In genomic region chr17:7634384-7634783, GRCh38 we compare ENCODE assay signal across 8 cellular contexts. TPM values are rescaled to one million over a fixed set of nuclear protein-coding genes. Genes with fewer than 3 reads are reported as not detected.
A peak's percentile ranks its signal among the peaks of the same experiment; 100 is the strongest.
DNase-seq lines count a peak whose midpoint lies in the region; ATAC-seq, FAIRE-seq and TF ChIP-seq lines count a peak whose summit lies in the region.

No MANE protein-coding gene starts in this region.

- no peaks in the 10 kb centered on the region for H3K4me1 Mint-ChIP-seq in activated CD4-positive, alpha-beta memory T cell treated with anti-CD3 and anti-CD28 coated beads for 36 hours (ENCODE audit: low read depth)

- peaks cover 7 to 9% of the 10 kb centered on the region in 2 donors for H3K4me1 ChIP-seq in kidney (ENCODE audit: control insufficient read depth in 1 of 2, insufficient read depth in 1 of 2, low read depth in 1 of 2, low read length in 2 of 2)

- H3K9ac ChIP-seq in kidney (ENCODE audit: low read length in 2 of 2) = no peak overlapping the region

- H3K27me3 Mint-ChIP-seq in activated CD4-positive, alpha-beta memory T cell treated with anti-CD3 and anti-CD28 coated beads for 36 hours = no peaks in the 10 kb centered on the region

- ATAC-seq in HG03521 (IDR thresholded peaks at IDR 0.05; ENCODE audit: unreplicated experiment) (no peak), HG03457 (IDR thresholded peaks at IDR 0.05; ENCODE audit: unreplicated experiment) (no peak)

- TF ChIP-seq CTCF in kidney (IDR thresholded peaks at IDR 0.05; ENCODE audit: borderline replicate concordance, extremely low read depth, insufficient read depth) = peak; percentile 43

- POLR2A ChIA-PET in activated CD4-positive, alpha-beta memory T cell treated with anti-CD3 and anti-CD28 coated beads for 36 hours (lab: Charles Lee) = interaction anchor here (0.6 kb wide), 1 partner anchor 203 kb away, joined by 3 read pairs; no protein-coding TSS in a partner anchor

- no peaks in the 10 kb centered on the region for H3K9me3 ChIP-seq in kidney (ENCODE audit: control insufficient read depth in 1 of 2, low read length in 2 of 2)

- H3K36me3 ChIP-seq in kidney (ENCODE audit: control insufficient read depth in 1 of 2, insufficient read depth in 2 of 2, low read length in 2 of 2) = no peaks in the 10 kb centered on the region

- H3K27ac Mint-ChIP-seq in activated CD4-positive, alpha-beta memory T cell treated with anti-CD3 and anti-CD28 coated beads for 36 hours = no peak overlapping the region

- H3K4me3 ChIP-seq in kidney (ENCODE audit: low read length in 2 of 2) = no peak overlapping the region

- H3K27ac ChIP-seq in kidney (ENCODE audit: low read depth in 2 of 2, low read length in 2 of 2) = no peak overlapping the region

- no peaks in the 10 kb centered on the region for H3K9me3 Mint-ChIP-seq in activated CD4-positive, alpha-beta memory T cell treated with anti-CD3 and anti-CD28 coated beads for 36 hours

- no peak for FAIRE-seq in kidney (lab: Jason Lieb, UNC)

- DNase-seq in CD1c-positive myeloid dendritic cell (ENCODE audit: extremely low spot score) = peak; percentile 24
- peak; percentile 34 for DNase-seq in HK-2 (ENCODE audit: unreplicated experiment)
- peak; percentile 54 for DNase-seq in activated CD4-positive, alpha-beta memory T cell treated with anti-CD3 and anti-CD28 coated beads for 36 hours
- DNase-seq in kidney = peak; percentile 80
- no peak for DNase-seq in NCI-H2171 treated with DMSO at 0.1 percent for 48 hours (lab: John Stamatoyannopoulos, UW)
- no peak for DNase-seq in RPMI8226

- intact Hi-C loops in activated CD4-positive, alpha-beta memory T cell treated with anti-CD3 and anti-CD28 coated beads for 36 hours (cut with micrococcal nuclease) = no loop called here
- intact Hi-C loops in kidney (cut with DNase I) = no loop called here

- CTCF ChIA-PET in activated CD4-positive, alpha-beta memory T cell treated with anti-CD3 and anti-CD28 coated beads for 36 hours (lab: Charles Lee) = interaction anchor here (1.2 to 5.8 kb wide), 3 partner anchors 9 to 54 kb away, joined by 3 to 61 read pairs (median 4); partner anchors contain the start of genes TP53 and WRAP53

- H3K36me3 Mint-ChIP-seq in activated CD4-positive, alpha-beta memory T cell treated with anti-CD3 and anti-CD28 coated beads for 36 hours = no peaks in the 10 kb centered on the region

- H3K4me3 Mint-ChIP-seq in activated CD4-positive, alpha-beta memory T cell treated with anti-CD3 and anti-CD28 coated beads for 36 hours = no peak overlapping the region

RNA-seq across cellular contexts. Expression of gene SHBG, which starts 4.4 kb away (rescaled TPM):
- not detected for total RNA-seq in activated CD4-positive, alpha-beta memory T cell treated with anti-CD3 and anti-CD28 coated beads for 36 hours
- 0.57 TPM for total RNA-seq in kidney
- polyA plus RNA-seq in kidney (ENCODE audit: insufficient read depth, low read depth, low replicate concordance) = 4.6 TPM

RNA-seq across cellular contexts. Expression of gene SAT2, which starts 6.8 kb away (rescaled TPM):
- total RNA-seq in activated CD4-positive, alpha-beta memory T cell treated with anti-CD3 and anti-CD28 coated beads for 36 hours = 10 to 100 TPM; 27.4 to 28.2 TPM
- 74.7 TPM for total RNA-seq in kidney
- 430 TPM for polyA plus RNA-seq in kidney (ENCODE audit: insufficient read depth, low read depth, low replicate concordance)

RNA-seq across cellular contexts. Expression of gene ATP1B2, which starts 16.3 kb away (rescaled TPM):
- total RNA-seq in activated CD4-positive, alpha-beta memory T cell treated with anti-CD3 and anti-CD28 coated beads for 36 hours = under 1 TPM; 0.12 to 0.26 TPM
- total RNA-seq in kidney = 7.6 TPM
- 12.8 TPM for polyA plus RNA-seq in kidney (ENCODE audit: insufficient read depth, low read depth, low replicate concordance)

RNA-seq across cellular contexts. Expression of gene FXR2, which starts 19.7 kb away (rescaled TPM):
- total RNA-seq in activated CD4-positive, alpha-beta memory T cell treated with anti-CD3 and anti-CD28 coated beads for 36 hours = 10 to 100 TPM; 37.5 to 40.1 TPM
- 29.3 TPM for total RNA-seq in kidney
- polyA plus RNA-seq in kidney (ENCODE audit: insufficient read depth, low read depth, low replicate concordance) = 59.2 TPM

RNA-seq across cellular contexts. Expression of gene SOX15, which starts 44.5 kb away (rescaled TPM):
- under 1 TPM in 1 of 2 experiments, not detected in 1; 0.29 TPM for total RNA-seq in activated CD4-positive, alpha-beta memory T cell treated with anti-CD3 and anti-CD28 coated beads for 36 hours
- total RNA-seq in kidney = 0.88 TPM
- 0.80 TPM for polyA plus RNA-seq in kidney (ENCODE audit: insufficient read depth, low read depth, low replicate concordance)

Comparison
In these comparisons a context has a peak if more than half of its experiments do, and no peak if none do; other contexts are left out.
1. DNase-seq: peak in CD1c-positive myeloid dendritic cell (single experiment), HK-2 (single experiment), activated CD4-positive, alpha-beta memory T cell treated with anti-CD3 and anti-CD28 coated beads for 36 hours (single experiment) and kidney (single experiment); none in NCI-H2171 treated with DMSO at 0.1 percent for 48 hours (single experiment) and RPMI8226 (single experiment).